Comparison of ENCODE assay signal across 23 cellular contexts in genomic region chr15:48017747-48018146, GRCh38.
"Had no signal": no experiment of that assay in that cellular context is flagged by ENCODE, and none has a peak within 500 bp of the region (broad histone marks: within the 10 kb centered on the region; RNA-seq: fewer than 3 reads in every experiment).

No MANE protein-coding gene starts in this region.

- H3K4me3 ChIP-seq: adrenal gland, coronary artery, gastrocnemius medialis, heart right ventricle, skin epidermis had no signal

- H3K27me3 Mint-ChIP-seq: activated CD4-positive, alpha-beta memory T cell treated with anti-CD3 and anti-CD28 coated beads, Interleukin-2, amount 10 ng/mL, durations not matched to agents 7 days and 5 days; central memory CD8-positive, alpha-beta T cell had no signal

- H3K27me3 ChIP-seq: adrenal gland, gastrocnemius medialis had no signal

- H3K36me3 Mint-ChIP-seq: activated naive CD4-positive, alpha-beta T cell treated with anti-CD3 and anti-CD28 coated beads, Interleukin-2, amount 10 ng/mL, durations not matched to agents 7 days and 5 days; memory B cell; natural killer cell treated with Interleukin-12 subunit alpha and Interleukin-12 subunit beta and Interleukin-15 and Interleukin-18, amount 100 ng/mL, for 72 hours; WTC11 had no signal

- H3K27ac Mint-ChIP-seq: activated CD4-positive, alpha-beta memory T cell treated with anti-CD3 and anti-CD28 coated beads, Interleukin-2, amount 10 ng/mL, durations not matched to agents 7 days and 5 days; activated naive CD4-positive, alpha-beta T cell treated with anti-CD3 and anti-CD28 coated beads, Interleukin-2, amount 10 ng/mL, durations not matched to agents 7 days and 5 days; activated T-cell treated with anti-CD3 and anti-CD28 coated beads, Interleukin-2, amount 50 U/mL, for 24 hours; memory B cell; natural killer cell treated with Interleukin-12 subunit alpha and Interleukin-12 subunit beta and Interleukin-15 and Interleukin-18, amount 100 ng/mL, for 72 hours; progenitor cell of endocrine pancreas; T-helper 17 cell; WTC11 had no signal

- H3K9me3 ChIP-seq: adrenal gland, gastrocnemius medialis had no signal

- H3K4me1 ChIP-seq: adrenal gland, gastrocnemius medialis, heart right ventricle had no signal

- FAIRE-seq: endothelial cell of umbilical vein had no signal

- DNase-seq: activated CD4-positive, alpha-beta memory T cell treated with anti-CD3 and anti-CD28 coated beads, Interleukin-2, amount 10 ng/mL, durations not matched to agents 7 days and 5 days; activated CD4-positive, alpha-beta T cell treated with anti-CD3 and anti-CD28 coated beads for 4 hours; activated naive CD4-positive, alpha-beta T cell treated with anti-CD3 and anti-CD28 coated beads, Interleukin-2, amount 10 ng/mL, durations not matched to agents 7 days and 5 days; activated T-cell treated with anti-CD3 and anti-CD28 coated beads, Interleukin-2, amount 50 U/mL, for 24 hours; adrenal gland; effector CD8-positive, alpha-beta T cell; gastrocnemius medialis; heart right ventricle; right cardiac atrium; stimulated activated CD4-positive, alpha-beta T cell treated with anti-CD3 and anti-CD28 coated beads, Interleukin-4, amount 100 ng/mL, for 24 hours; stimulated activated naive CD4-positive, alpha-beta T cell; substantia nigra; T-helper 17 cell; trophoblast cell had no signal

- H3K36me3 ChIP-seq: adrenal gland, gastrocnemius medialis, heart right ventricle had no signal

- H3K4me1 Mint-ChIP-seq: activated CD4-positive, alpha-beta memory T cell treated with anti-CD3 and anti-CD28 coated beads, Interleukin-2, amount 10 ng/mL, durations not matched to agents 7 days and 5 days; activated naive CD4-positive, alpha-beta T cell treated with anti-CD3 and anti-CD28 coated beads, Interleukin-2, amount 10 ng/mL, durations not matched to agents 7 days and 5 days; central memory CD8-positive, alpha-beta T cell; memory B cell; T-helper 17 cell had no signal

- H3K27ac ChIP-seq: adrenal gland, coronary artery, gastrocnemius medialis, heart right ventricle, skin epidermis had no signal

- H3K9me3 Mint-ChIP-seq: activated CD4-positive, alpha-beta memory T cell treated with anti-CD3 and anti-CD28 coated beads, Interleukin-2, amount 10 ng/mL, durations not matched to agents 7 days and 5 days; activated naive CD4-positive, alpha-beta T cell treated with anti-CD3 and anti-CD28 coated beads, Interleukin-2, amount 10 ng/mL, durations not matched to agents 7 days and 5 days; activated T-cell treated with anti-CD3 and anti-CD28 coated beads, Interleukin-2, amount 50 U/mL, for 24 hours; WTC11 had no signal

- ATAC-seq: gastrocnemius medialis; heart right ventricle; left lobe of liver; natural killer cell treated with Interleukin-12 subunit alpha and Interleukin-12 subunit beta and Interleukin-15 and Interleukin-18, amount 100 ng/mL, for 72 hours; right cardiac atrium; T-helper 17 cell; WTC11 had no signal

- H3K4me3 Mint-ChIP-seq: activated CD4-positive, alpha-beta memory T cell treated with anti-CD3 and anti-CD28 coated beads, Interleukin-2, amount 10 ng/mL, durations not matched to agents 7 days and 5 days; activated naive CD4-positive, alpha-beta T cell treated with anti-CD3 and anti-CD28 coated beads, Interleukin-2, amount 10 ng/mL, durations not matched to agents 7 days and 5 days; activated T-cell treated with anti-CD3 and anti-CD28 coated beads, Interleukin-2, amount 50 U/mL, for 24 hours; central memory CD8-positive, alpha-beta T cell; memory B cell; natural killer cell treated with Interleukin-12 subunit alpha and Interleukin-12 subunit beta and Interleukin-15 and Interleukin-18, amount 100 ng/mL, for 72 hours; T-helper 17 cell; WTC11 had no signal
